Comparison of ENCODE assay signal across 9 cellular contexts in genomic region chr6:149316108-149316727, GRCh38. TPM values are rescaled to one million over a fixed set of nuclear protein-coding genes. Genes with fewer than 3 reads are reported as not detected.
DNase-seq lines count a peak whose midpoint lies in the region; ATAC-seq, FAIRE-seq and TF ChIP-seq lines count a peak whose summit lies in the region.
"Had no signal": no experiment of that assay in that cellular context is flagged by ENCODE, and none has a peak within 500 bp of the region (broad histone marks: within the 10 kb centered on the region; RNA-seq: fewer than 3 reads in every experiment).

No MANE protein-coding gene starts in this region.

- H3K4me1 ChIP-seq in astrocyte (ENCODE audit: insufficient read depth, low read length) (peaks cover 6% of the 10 kb centered on the region), liver (ENCODE audit: control insufficient read depth in 4 of 4, insufficient read depth in 4 of 4, low read length in 3 of 4) (peaks cover 5 to 30% (median 13%) of the 10 kb centered on the region in 4 donors), thyroid gland (peaks cover 20 to 26% of the 10 kb centered on the region in 2 donors)

- H3K4me1 Mint-ChIP-seq in activated T-cell treated with anti-CD3 and anti-CD28 coated beads, Interleukin-2, amount 50 U/mL, for 4 hours (ENCODE audit: low read depth), result peaks cover 21% of the 10 kb centered on the region
- peaks cover 14% of the 10 kb centered on the region for H3K4me1 Mint-ChIP-seq in astrocyte (ENCODE audit: low read depth, unreplicated experiment)

- peaks cover 37% of the 10 kb centered on the region for H3K79me2 ChIP-seq in astrocyte (ENCODE audit: insufficient read depth, low read length)

- H3K4me2 ChIP-seq in astrocyte (ENCODE audit: low read length), result peak overlapping the region; percentile 93

- peaks cover 28% of the 10 kb centered on the region for H4K20me1 ChIP-seq in astrocyte (ENCODE audit: insufficient read depth, low read length)

- no peaks in the 10 kb centered on the region for H3K9me3 Mint-ChIP-seq in activated T-cell treated with anti-CD3 and anti-CD28 coated beads, Interleukin-2, amount 50 U/mL, for 4 hours
- no peaks in the 10 kb centered on the region for H3K9me3 Mint-ChIP-seq in astrocyte (ENCODE audit: unreplicated experiment)

- H3K27me3 ChIP-seq in astrocyte (ENCODE audit: insufficient read depth, low read length) (no peaks in the 10 kb centered on the region), liver (ENCODE audit: control insufficient read depth in 4 of 4, insufficient read depth in 4 of 4, low read length in 3 of 4) (no peaks in the 10 kb centered on the region), thyroid gland (no peaks in the 10 kb centered on the region)

- H3K4me3 ChIP-seq in astrocyte (ENCODE audit: insufficient read depth, low read depth, low read length) (peak overlapping the region; percentile 85), liver (ENCODE audit: low read depth in 1 of 3, low read length in 3 of 3) (peak overlapping the region; percentile 87 to 98 (median 97)), thyroid gland (replicated peaks in 1 of 3) (peak overlapping the region in 2 of 3 donors; percentile 91 to 97)

- peak overlapping the region; percentile 91 for H3K27ac Mint-ChIP-seq in astrocyte (ENCODE audit: unreplicated experiment)

- no peak for ATAC-seq in activated T-cell treated with anti-CD3 and anti-CD28 coated beads, Interleukin-2, amount 50 U/mL, for 4 hours
- ATAC-seq in GM18517 (IDR thresholded peaks at IDR 0.05; ENCODE audit: unreplicated experiment), result no peak

- peaks cover 5% of the 10 kb centered on the region for H3K36me3 Mint-ChIP-seq in activated T-cell treated with anti-CD3 and anti-CD28 coated beads, Interleukin-2, amount 50 U/mL, for 4 hours (ENCODE audit: insufficient read depth)
- no peaks in the 10 kb centered on the region for H3K36me3 Mint-ChIP-seq in astrocyte (ENCODE audit: low read depth, unreplicated experiment)

- no peaks in the 10 kb centered on the region for H3K9me3 ChIP-seq in astrocyte (ENCODE audit: insufficient read depth, low read depth, low read length)
- H3K9me3 ChIP-seq in liver (ENCODE audit: control insufficient read depth in 4 of 4, low read length in 3 of 4), result no peaks in the 10 kb centered on the region
- no peaks in the 10 kb centered on the region for H3K9me3 ChIP-seq in thyroid gland

- TF ChIP-seq RAD21 in liver (IDR thresholded peaks at IDR 0.05), result no peak

- WGBS in liver, result 41% methylated on average over 7 of the region's 7 CpGs
- 36 to 38% methylated on average over 7 of the region's 7 CpGs for whole genome bisulfite sequencing in thyroid gland, 2 donors

- TF ChIP-seq CTCF in astrocyte (IDR thresholded peaks at IDR 0.05; ENCODE audit: insufficient read depth, low read depth, low read length), result no peak
- no peak for TF ChIP-seq CTCF in liver (IDR thresholded peaks at IDR 0.05; ENCODE audit: low read depth, low read length, missing input control)
- no peak for TF ChIP-seq CTCF in thyroid gland (IDR thresholded peaks at IDR 0.05)

- peak overlapping the region; percentile 91 for H2AFZ ChIP-seq in astrocyte (ENCODE audit: low read depth, low read length)

- H3K27ac ChIP-seq in astrocyte (ENCODE audit: low read depth, low read length) (peak overlapping the region; percentile 87), liver (ENCODE audit: low read depth in 1 of 2, low read length in 2 of 2) (peak overlapping the region; percentile 96 to 98), thyroid gland (peak overlapping the region in 2 of 3 donors; percentile 97 to 98)

- peak overlapping the region; percentile 90 for H3K4me3 Mint-ChIP-seq in activated T-cell treated with anti-CD3 and anti-CD28 coated beads, Interleukin-2, amount 50 U/mL, for 4 hours
- peak overlapping the region; percentile 88 for H3K4me3 Mint-ChIP-seq in astrocyte (ENCODE audit: unreplicated experiment)

- H3K9ac ChIP-seq in astrocyte (ENCODE audit: low read length), result peak overlapping the region; percentile 93
- peak overlapping the region; percentile 71 to 72 for H3K9ac ChIP-seq in liver (ENCODE audit: low read depth in 1 of 2, low read length in 2 of 2)

- H3K27me3 Mint-ChIP-seq in activated T-cell treated with anti-CD3 and anti-CD28 coated beads, Interleukin-2, amount 50 U/mL, for 4 hours (ENCODE audit: low read depth), result no peaks in the 10 kb centered on the region
- no peaks in the 10 kb centered on the region for H3K27me3 Mint-ChIP-seq in astrocyte (ENCODE audit: low read depth, unreplicated experiment)

- DNase-seq in activated T-cell treated with anti-CD3 and anti-CD28 coated beads, Interleukin-2, amount 50 U/mL, for 4 hours, result no peak
- DNase-seq in activated T-cell treated with anti-CD3 and anti-CD28 coated beads, Interleukin-2, amount 50 U/mL, for 48 hours, result no peak
- no peak for DNase-seq in astrocyte (ENCODE audit: low read depth)
- DNase-seq in thyroid gland, result no peak
- no peak for DNase-seq in AG08395 (ENCODE audit: low spot score)
- DNase-seq in retina, result no peak
- DNase-seq: NCI-H1417 treated with DMSO at 0.1 percent for 48 hours had no signal

- intact Hi-C loops in thyroid gland (cut with DNase I), result loop anchor here (10.0 kb wide), 1 partner anchor 109 kb away; no protein-coding TSS in a partner anchor

- FAIRE-seq in astrocyte (lab: Jason Lieb, UNC), result no peak

- H3K36me3 ChIP-seq in astrocyte (ENCODE audit: insufficient read depth, low read length) (no peaks in the 10 kb centered on the region), liver (ENCODE audit: control insufficient read depth in 4 of 4, insufficient read depth in 3 of 4, low read depth in 1 of 4, low read length in 3 of 4) (no peaks in the 10 kb centered on the region), thyroid gland (no peaks in the 10 kb centered on the region)

- no peak for TF ChIP-seq POLR2A in thyroid gland (IDR thresholded peaks at IDR 0.05)

TF ChIP-seq in liver, 16 proteins besides CTCF, POLR2A, EP300 and RAD21:
- TF ChIP-seq SP1 (IDR thresholded peaks at IDR 0.05), result no peak
- TF ChIP-seq YY1 (IDR thresholded peaks at IDR 0.05), result peak; percentile 71
TF ChIP-seq in liver: peak in this region for 1.

RNA-seq across cellular contexts. Expression of gene TAB2, which starts 1.3 kb away (rescaled TPM):
- 10 to 100 TPM; 69.7 to 84.9 (median 77.4) TPM for total RNA-seq in activated T-cell treated with anti-CD3 and anti-CD28 coated beads, Interleukin-2, amount 50 U/mL, for 4 hours
- total RNA-seq in astrocyte (81.8 and 85.7 TPM in 2 replicates), liver (10 to 100 TPM; 23.9 to 25.6 TPM), thyroid gland (10 to 100 TPM; 58.5 to 74.3 (median 64.7) TPM)
- 10 to 100 TPM; 10.5 to 12.1 TPM for polyA plus RNA-seq in liver
